Comparison of ENCODE assay signal across 11 cellular contexts in the genomic region with DNA sequence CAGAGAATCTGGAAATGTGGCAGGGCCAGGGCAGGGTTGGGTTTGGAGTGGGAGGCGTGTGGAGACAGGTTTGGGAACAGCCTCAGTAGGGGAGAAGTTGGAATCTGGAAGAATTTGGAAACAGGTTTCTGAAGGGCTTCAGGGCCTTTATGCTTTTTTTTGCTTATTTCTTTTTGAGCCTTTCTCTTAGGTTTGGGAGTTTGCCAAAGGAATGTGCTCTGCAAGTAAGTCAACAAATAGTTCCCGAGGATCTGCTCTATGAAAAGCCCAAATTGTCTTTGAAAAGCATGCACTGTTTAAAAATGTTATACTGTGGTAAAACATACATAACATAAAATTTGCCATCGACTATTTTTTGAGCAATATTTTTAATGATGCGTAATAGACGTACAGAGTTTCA.
DNase-seq lines count a peak whose midpoint lies in the region; ATAC-seq and TF ChIP-seq lines count a peak whose summit lies in the region.
"Had no signal": no experiment of that assay in that cellular context is flagged by ENCODE, and none has a peak within 500 bp of the region (broad histone marks: within the 10 kb centered on the region; RNA-seq: fewer than 3 reads in every experiment).

No MANE protein-coding gene starts in this region.

- DNase-seq in ELR (ENCODE audit: low read depth) (peak; percentile 20), ascending aorta (ENCODE audit: low spot score in 2 of 2) (no peak), foreskin keratinocyte (peak; percentile 40 to 63), sigmoid colon (no peak), smooth muscle cell (lab: John Stamatoyannopoulos, UW; ENCODE audit: unreplicated experiment) (no peak), DMS 273 (lab: John Stamatoyannopoulos, UW; ENCODE audit: unreplicated experiment) (no peak), glutamatergic neuron (no peak)
- no peak for DNase-seq in activated T-cell treated with anti-CD3 and anti-CD28 coated beads, Interleukin-2, amount 50 U/mL, for 72 hours
- DNase-seq: activated CD8-positive, alpha-beta T cell treated with anti-CD3 and anti-CD28 coated beads, Interleukin-2, amount 10 ng/mL, durations not matched to agents 7 days and 5 days; NCI-H446 treated with DMSO at 0.1 percent for 48 hours had no signal

- no peaks in the 10 kb centered on the region for H4K20me1 ChIP-seq in smooth muscle cell (ENCODE audit: low read depth)

- H3K36me3 ChIP-seq in ascending aorta (no peaks in the 10 kb centered on the region), sigmoid colon (no peaks in the 10 kb centered on the region), smooth muscle cell (ENCODE audit: low read depth) (no peaks in the 10 kb centered on the region)
- H3K36me3 ChIP-seq: right atrium auricular region had no signal

- no peak overlapping the region for H3K27ac Mint-ChIP-seq in activated T-cell treated with anti-CD3 and anti-CD28 coated beads, Interleukin-2, amount 50 U/mL, for 72 hours
- no peak overlapping the region for H3K27ac Mint-ChIP-seq in glutamatergic neuron (ENCODE audit: unreplicated experiment)
- H3K27ac Mint-ChIP-seq: activated CD8-positive, alpha-beta T cell treated with anti-CD3 and anti-CD28 coated beads, Interleukin-2, amount 10 ng/mL, durations not matched to agents 7 days and 5 days had no signal

- ATAC-seq in foreskin keratinocyte: no peak
- ATAC-seq in activated T-cell treated with anti-CD3 and anti-CD28 coated beads, Interleukin-2, amount 50 U/mL, for 72 hours (replicated peaks in 1 of 2): no peak
- ATAC-seq: activated CD8-positive, alpha-beta T cell treated with anti-CD3 and anti-CD28 coated beads, Interleukin-2, amount 10 ng/mL, durations not matched to agents 7 days and 5 days had no signal

- TF ChIP-seq CTCF in ascending aorta (IDR thresholded peaks at IDR 0.05) (no peak), foreskin keratinocyte (conservative IDR thresholded peaks at IDR 0.05) (no peak), sigmoid colon (IDR thresholded peaks at IDR 0.05) (no peak), smooth muscle cell (IDR thresholded peaks at IDR 0.05; ENCODE audit: borderline replicate concordance, insufficient read depth, poor library complexity, severe bottlenecking) (no peak), glutamatergic neuron (IDR thresholded peaks at IDR 0.05; ENCODE audit: partially characterized antibody, unreplicated experiment) (no peak)

- H3K9me3 ChIP-seq in ascending aorta (no peaks in the 10 kb centered on the region), sigmoid colon (no peaks in the 10 kb centered on the region), smooth muscle cell (replicated peaks; ENCODE audit: low read depth) (no peaks in the 10 kb centered on the region)
- H3K9me3 ChIP-seq: right atrium auricular region had no signal

- no peaks in the 10 kb centered on the region for H3F3A ChIP-seq in smooth muscle cell (ENCODE audit: low read depth)

- H2AFZ ChIP-seq in smooth muscle cell (ENCODE audit: low read depth): no peak overlapping the region

- TF ChIP-seq EP300 in sigmoid colon (IDR thresholded peaks at IDR 0.05): no peak

- peaks cover 0 to 4% of the 10 kb centered on the region in 2 donors for H3K9me3 Mint-ChIP-seq in activated T-cell treated with anti-CD3 and anti-CD28 coated beads, Interleukin-2, amount 50 U/mL, for 72 hours
- no peaks in the 10 kb centered on the region for H3K9me3 Mint-ChIP-seq in glutamatergic neuron (ENCODE audit: unreplicated experiment)

- no peaks in the 10 kb centered on the region for H3K36me3 Mint-ChIP-seq in activated T-cell treated with anti-CD3 and anti-CD28 coated beads, Interleukin-2, amount 50 U/mL, for 72 hours (ENCODE audit: insufficient read depth in 2 of 2)
- H3K36me3 Mint-ChIP-seq in glutamatergic neuron (ENCODE audit: unreplicated experiment): no peaks in the 10 kb centered on the region

- no peak overlapping the region for H3K4me3 Mint-ChIP-seq in activated T-cell treated with anti-CD3 and anti-CD28 coated beads, Interleukin-2, amount 50 U/mL, for 72 hours
- no peak overlapping the region for H3K4me3 Mint-ChIP-seq in glutamatergic neuron (ENCODE audit: unreplicated experiment)
- H3K4me3 Mint-ChIP-seq: activated CD8-positive, alpha-beta T cell treated with anti-CD3 and anti-CD28 coated beads, Interleukin-2, amount 10 ng/mL, durations not matched to agents 7 days and 5 days had no signal

- intact Hi-C loops in ascending aorta (cut with DNase I): no loop called here
- intact Hi-C loops in sigmoid colon (cut with DNase I): loop anchor here (10.0 kb wide), 1 partner anchor 88 kb away; the partner anchor contains the start of gene ADRB1

- H3K4me3 ChIP-seq in ascending aorta: no peak overlapping the region
- H3K4me3 ChIP-seq in sigmoid colon: no peak overlapping the region
- no peak overlapping the region for H3K4me3 ChIP-seq in smooth muscle cell
- H3K4me3 ChIP-seq: right atrium auricular region had no signal

- H3K27ac ChIP-seq in ascending aorta: peak overlapping the region; percentile 25 to 64
- no peak overlapping the region for H3K27ac ChIP-seq in foreskin keratinocyte
- H3K27ac ChIP-seq in sigmoid colon: peak overlapping the region; percentile 33 to 78 (median 70)
- no peak overlapping the region for H3K27ac ChIP-seq in smooth muscle cell (ENCODE audit: low read depth)

- H3K27me3 ChIP-seq in ascending aorta (no peaks in the 10 kb centered on the region), foreskin keratinocyte (no peaks in the 10 kb centered on the region), sigmoid colon (no peaks in the 10 kb centered on the region), smooth muscle cell (ENCODE audit: low read depth) (no peaks in the 10 kb centered on the region)
- H3K27me3 ChIP-seq: right atrium auricular region had no signal

- no peaks in the 10 kb centered on the region for H3K79me2 ChIP-seq in smooth muscle cell (ENCODE audit: low read depth)

- TF ChIP-seq POLR2A in sigmoid colon (IDR thresholded peaks at IDR 0.05): no peak

- 57 to 71% methylated on average over 5 of the region's 5 CpGs for whole genome bisulfite sequencing in sigmoid colon, 2 donors
- WGBS in smooth muscle cell (ENCODE audit: low lambda C conversion rate): 68% methylated on average over 5 of the region's 5 CpGs

- H3K4me2 ChIP-seq in smooth muscle cell: no peak overlapping the region

- H3K4me1 ChIP-seq in ascending aorta (peaks cover 3 to 14% of the 10 kb centered on the region in 2 donors), foreskin keratinocyte (no peaks in the 10 kb centered on the region), sigmoid colon (peaks cover 0 to 32% (median 25%) of the 10 kb centered on the region in 4 donors), smooth muscle cell (ENCODE audit: low read depth) (peaks cover 4% of the 10 kb centered on the region)

- H3K27me3 Mint-ChIP-seq in activated T-cell treated with anti-CD3 and anti-CD28 coated beads, Interleukin-2, amount 50 U/mL, for 72 hours (ENCODE audit: low read depth): peaks cover 18% of the 10 kb centered on the region
- no peaks in the 10 kb centered on the region for H3K27me3 Mint-ChIP-seq in glutamatergic neuron (ENCODE audit: unreplicated experiment)

- H3K4me1 Mint-ChIP-seq in activated T-cell treated with anti-CD3 and anti-CD28 coated beads, Interleukin-2, amount 50 U/mL, for 72 hours (ENCODE audit: low read depth): peaks cover 51% of the 10 kb centered on the region
- H3K4me1 Mint-ChIP-seq in glutamatergic neuron (ENCODE audit: low read depth, unreplicated experiment): no peaks in the 10 kb centered on the region

- H3K9ac ChIP-seq in smooth muscle cell (ENCODE audit: low read depth): no peak overlapping the region

Comparison
In these comparisons a context has a peak if more than half of its experiments do, and no peak if none do; other contexts are left out.
1. DNase-seq: peak in ELR (single experiment) and foreskin keratinocyte (2 of 2); none in ascending aorta (0 of 2), sigmoid colon (single experiment), smooth muscle cell (single experiment), activated T-cell treated with anti-CD3 and anti-CD28 coated beads, Interleukin-2, amount 50 U/mL, for 72 hours (0 of 2), DMS 273 (single experiment) and glutamatergic neuron (single experiment).
2. H3K27ac ChIP-seq: peak in ascending aorta (2 of 2) and sigmoid colon (4 of 4); none in foreskin keratinocyte (single experiment) and smooth muscle cell (single experiment).